Comparison of ENCODE assay signal across 10 cellular contexts in genomic region chr22:31244044-31244942, GRCh38. TPM values are rescaled to one million over a fixed set of nuclear protein-coding genes. Genes with fewer than 3 reads are reported as not detected.
DNase-seq lines count a peak whose midpoint lies in the region; ATAC-seq, FAIRE-seq and TF ChIP-seq lines count a peak whose summit lies in the region.
"Had no signal": no experiment of that assay in that cellular context is flagged by ENCODE, and none has a peak within 500 bp of the region (broad histone marks: within the 10 kb centered on the region; RNA-seq: fewer than 3 reads in every experiment).

No MANE protein-coding gene starts in this region.

- no peak overlapping the region for H3K4me3 Mint-ChIP-seq in CD8-positive, alpha-beta T cell

- FAIRE-seq in GM19239 (lab: Jason Lieb, UNC), result no peak

- H3K4me2 ChIP-seq in Karpas-422 (ENCODE audit: low read depth, low read length, poor library complexity, severe bottlenecking), result peak overlapping the region; percentile 42

- no peak for TF ChIP-seq POLR2A in vagina (IDR thresholded peaks at IDR 0.05)

- peak overlapping the region; percentile 47 for H3K27ac ChIP-seq in Karpas-422 (ENCODE audit: low read length)
- H3K27ac ChIP-seq in CD8-positive, alpha-beta T cell (ENCODE audit: low read depth, low read length), result no peak overlapping the region
- H3K27ac ChIP-seq in vagina, result no peak overlapping the region
- H3K27ac ChIP-seq: left ventricle myocardium inferior had no signal

- peak; percentile 90 for DNase-seq in AG08395 (ENCODE audit: low spot score)
- DNase-seq in Karpas-422, result no peak
- DNase-seq in choroid plexus epithelial cell (ENCODE audit: low read depth), result peak; percentile 93
- DNase-seq in myocyte (ENCODE audit: low read depth), result peak; percentile 80
- no peak for DNase-seq in CD8-positive, alpha-beta T cell
- DNase-seq in GM19239 (ENCODE audit: insufficient read length, low spot score), result no peak
- no peak for DNase-seq in NCI-H510A treated with DMSO at 0.1 percent for 48 hours (lab: John Stamatoyannopoulos, UW)
- DNase-seq in vagina (ENCODE audit: extremely low spot score in 2 of 2), result no peak
- DNase-seq: left ventricle myocardium inferior, NCI-H774 had no signal

- POLR2A ChIA-PET in CD8-positive, alpha-beta T cell (lab: Charles Lee), result interaction anchor here (0.6 to 1.1 kb wide), 2 partner anchors 10 to 31 kb away, joined by 3 read pairs; no protein-coding TSS in a partner anchor

- H3K27me3 Mint-ChIP-seq in CD8-positive, alpha-beta T cell (ENCODE audit: low read depth), result no peaks in the 10 kb centered on the region

- H3K9me2 ChIP-seq in Karpas-422 (replicated peaks; ENCODE audit: insufficient read depth, low read length), result no peaks in the 10 kb centered on the region

- ATAC-seq in CD8-positive, alpha-beta T cell, result no peak

- H3K9ac ChIP-seq in Karpas-422 (ENCODE audit: low read length), result peak overlapping the region; percentile 26; the same call in 1 of the 2 replicates

- H2AFZ ChIP-seq in Karpas-422 (ENCODE audit: low read length), result no peak overlapping the region

- H3K36me3 ChIP-seq in Karpas-422 (ENCODE audit: insufficient read depth, low read length) (no peaks in the 10 kb centered on the region; the same call in 1 of the 2 replicates), vagina (no peaks in the 10 kb centered on the region)
- H3K36me3 ChIP-seq in CD8-positive, alpha-beta T cell (ENCODE audit: insufficient read depth, low read length), result no peaks in the 10 kb centered on the region
- H3K36me3 ChIP-seq: left ventricle myocardium inferior had no signal

- H3K27me3 ChIP-seq in Karpas-422 (ENCODE audit: low read length), result no peaks in the 10 kb centered on the region
- no peaks in the 10 kb centered on the region for H3K27me3 ChIP-seq in CD8-positive, alpha-beta T cell (ENCODE audit: insufficient read depth, low read length)
- no peaks in the 10 kb centered on the region for H3K27me3 ChIP-seq in vagina

- TF ChIP-seq CTCF in choroid plexus epithelial cell (conservative IDR thresholded peaks at IDR 0.05; ENCODE audit: low read depth, low read length) (no peak), vagina (IDR thresholded peaks at IDR 0.05) (no peak)
- TF ChIP-seq CTCF in CD8-positive, alpha-beta T cell (IDR thresholded peaks at IDR 0.05), result no peak

- peaks cover 43% of the 10 kb centered on the region for H3K4me1 ChIP-seq in Karpas-422 (ENCODE audit: low read length)
- peaks cover 18% of the 10 kb centered on the region for H3K4me1 ChIP-seq in CD8-positive, alpha-beta T cell (ENCODE audit: insufficient read depth, low read length)
- peaks cover 22% of the 10 kb centered on the region for H3K4me1 ChIP-seq in vagina

- intact Hi-C loops in CD8-positive, alpha-beta T cell (cut with DNase I, micrococcal nuclease), result no loop called here
- intact Hi-C loops in vagina (cut with DNase I), result no loop called here

- no peaks in the 10 kb centered on the region for H4K20me1 ChIP-seq in Karpas-422 (ENCODE audit: insufficient read depth, low read depth, low read length)

- no peaks in the 10 kb centered on the region for H3K9me3 Mint-ChIP-seq in CD8-positive, alpha-beta T cell

- peaks cover 85% of the 10 kb centered on the region for H3K79me2 ChIP-seq in Karpas-422 (ENCODE audit: low read length)

- H3K27ac Mint-ChIP-seq in CD8-positive, alpha-beta T cell, result no peak overlapping the region

- H3K9me3 ChIP-seq in Karpas-422 (ENCODE audit: low read length) (no peaks in the 10 kb centered on the region), vagina (no peaks in the 10 kb centered on the region)
- no peaks in the 10 kb centered on the region for H3K9me3 ChIP-seq in CD8-positive, alpha-beta T cell (ENCODE audit: low read length)
- H3K9me3 ChIP-seq: left ventricle myocardium inferior had no signal

- CTCF ChIA-PET in CD8-positive, alpha-beta T cell (lab: Charles Lee), result interaction anchor here (1.2 to 2.8 kb wide), 2 partner anchors 16 to 27 kb away, joined by 3 to 14 read pairs; no protein-coding TSS in a partner anchor

- H3K4me1 Mint-ChIP-seq in CD8-positive, alpha-beta T cell (ENCODE audit: low read depth), result peaks cover 22% of the 10 kb centered on the region

- H3K4me3 ChIP-seq in Karpas-422 (ENCODE audit: low read length), result no peak overlapping the region
- H3K4me3 ChIP-seq in choroid plexus epithelial cell (ENCODE audit: low read depth, low read length), result no peak overlapping the region
- no peak overlapping the region for H3K4me3 ChIP-seq in CD8-positive, alpha-beta T cell (ENCODE audit: low read depth, low read length)
- no peak overlapping the region for H3K4me3 ChIP-seq in vagina
- H3K4me3 ChIP-seq: left ventricle myocardium inferior had no signal

- peaks cover 9% of the 10 kb centered on the region for H3K36me3 Mint-ChIP-seq in CD8-positive, alpha-beta T cell

RNA-seq across cellular contexts. Expression of gene LIMK2, which starts 32.2 kb away (rescaled TPM):
- 35.0 and 35.3 TPM in 2 replicates for total RNA-seq in Karpas-422 (2014; rRNA removed; shearing (Covaris generic); ENCODE audit: low replicate concordance)
- total RNA-seq in myocyte (67.3 and 97.7 TPM in 2 replicates), vagina (120 TPM)
- 99.8 TPM for polyA plus RNA-seq in myocyte (2012)
- total RNA-seq in CD8-positive, alpha-beta T cell, result 1 to 10 TPM; 8.4 to 9.1 TPM

RNA-seq across cellular contexts. Expression of gene PIK3IP1, which starts 48.0 kb away (rescaled TPM):
- 17.9 and 25.3 TPM in 2 replicates for total RNA-seq in Karpas-422 (2014; rRNA removed; shearing (Covaris generic); ENCODE audit: low replicate concordance)
- total RNA-seq in myocyte (10.9 and 16.0 TPM in 2 replicates), vagina (32.4 TPM)
- 33.3 TPM for polyA plus RNA-seq in myocyte (2012)
- 100 to 1,000 TPM; 802 to 814 TPM for total RNA-seq in CD8-positive, alpha-beta T cell

Comparison
In these comparisons a context has a peak if more than half of its experiments do, and no peak if none do; other contexts are left out.
1. DNase-seq: peak in AG08395 (single experiment), choroid plexus epithelial cell (single experiment) and myocyte (single experiment); none in Karpas-422 (single experiment), CD8-positive, alpha-beta T cell (0 of 7), GM19239 (single experiment), NCI-H510A treated with DMSO at 0.1 percent for 48 hours (single experiment) and vagina (0 of 2).
2. RNA of gene PIK3IP1, which starts 48.0 kb away (total RNA-seq): 802 to 814 TPM in CD8-positive, alpha-beta T cell; 32.4 TPM in vagina (single experiment), 17.9 to 25.3 TPM in Karpas-422 and 10.9 to 16.0 TPM in myocyte; every median in the first group is over 10 times any median in the second.